Comparison of ENCODE assay signal across 8 cellular contexts in genomic region chr11:124739479-124740276, GRCh38. TPM values are rescaled to one million over a fixed set of nuclear protein-coding genes. Genes with fewer than 3 reads are reported as not detected.
DNase-seq lines count a peak whose midpoint lies in the region; ATAC-seq and TF ChIP-seq lines count a peak whose summit lies in the region.

Gene NRGN (plus strand): TSS chr11:124739942. CDS start chr11:124740085, 143 bp downstream.

- no peaks in the 10 kb centered on the region for H3K36me3 ChIP-seq in PC-9 (ENCODE audit: low read depth)

- no peak within 1 kb of the TSS for H3K27ac ChIP-seq in PC-9

- H3K9me3 Mint-ChIP-seq in IgD-negative memory B cell (no peaks in the 10 kb centered on the region), naive B cell (no peaks in the 10 kb centered on the region)
- H3K9me3 Mint-ChIP-seq in activated T-cell treated with anti-CD3 and anti-CD28 coated beads, Interleukin-2, amount 50 U/mL, for 72 hours = no peaks in the 10 kb centered on the region

- no peak for TF ChIP-seq CTCF in PC-9 (conservative IDR thresholded peaks at IDR 0.05)

- H3K36me3 Mint-ChIP-seq in IgD-negative memory B cell = no peaks in the 10 kb centered on the region
- no peaks in the 10 kb centered on the region for H3K36me3 Mint-ChIP-seq in activated T-cell treated with anti-CD3 and anti-CD28 coated beads, Interleukin-2, amount 50 U/mL, for 72 hours (ENCODE audit: insufficient read depth in 2 of 2)
- no peaks in the 10 kb centered on the region for H3K36me3 Mint-ChIP-seq in naive B cell

- H3K4me3 ChIP-seq in PC-9 = peak within 1 kb of the TSS; percentile 73

- H3K4me1 Mint-ChIP-seq in IgD-negative memory B cell (peaks cover 8 to 18% (median 12%) of the 10 kb centered on the region in 3 donors), naive B cell (peaks cover 22 to 32% (median 28%) of the 10 kb centered on the region in 3 donors)
- H3K4me1 Mint-ChIP-seq in activated T-cell treated with anti-CD3 and anti-CD28 coated beads, Interleukin-2, amount 50 U/mL, for 72 hours (ENCODE audit: low read depth) = peaks cover 26% of the 10 kb centered on the region

- peak; percentile 91 for DNase-seq in DMS153 treated with DMSO at 0.1 percent for 48 hours (lab: John Stamatoyannopoulos, UW; ENCODE audit: unreplicated experiment)
- peak; percentile 76 to 89 for DNase-seq in PC-9
- DNase-seq in activated T-cell treated with anti-CD3 and anti-CD28 coated beads, Interleukin-2, amount 50 U/mL, for 72 hours = peak; percentile 87 to 92
- DNase-seq in fibroblast of gingiva (ENCODE audit: low read depth) = peak; percentile 77
- peak; percentile 80 for DNase-seq in naive B cell
- peak; percentile 62 to 83 for DNase-seq in stimulated activated CD8-positive, alpha-beta memory T cell treated with anti-CD3 and anti-CD28 coated beads, Interleukin-7, amount 100 ng/mL, for 48 hours (ENCODE audit: extremely low read depth in 1 of 2, low read depth in 1 of 2)

- BruUV-seq in PC-9 (replicated peaks; lab: Mats Ljungman, UMichigan) = no TSS peak

- H3K4me2 ChIP-seq in PC-9 = peak within 1 kb of the TSS; percentile 99

- CTCF ChIA-PET in PC-9 (lab: Charles Lee) = no interaction called here

- no peaks in the 10 kb centered on the region for H3K79me2 ChIP-seq in PC-9 (ENCODE audit: low read depth)

- H3K4me3 Mint-ChIP-seq in IgD-negative memory B cell (peak within 1 kb of the TSS; percentile 79 to 93 (median 92)), naive B cell (peak within 1 kb of the TSS; percentile 84 to 95 (median 91))
- peak within 1 kb of the TSS; percentile 87 to 88 for H3K4me3 Mint-ChIP-seq in activated T-cell treated with anti-CD3 and anti-CD28 coated beads, Interleukin-2, amount 50 U/mL, for 72 hours

- no peaks in the 10 kb centered on the region for H3K9me2 ChIP-seq in PC-9 (ENCODE audit: insufficient read depth)

- H3K27ac Mint-ChIP-seq in IgD-negative memory B cell (peak within 1 kb of the TSS; percentile 39 to 87 (median 48)), naive B cell (peak within 1 kb of the TSS in 4 of 6 donors; percentile 79 to 86 (median 82))
- H3K27ac Mint-ChIP-seq in activated T-cell treated with anti-CD3 and anti-CD28 coated beads, Interleukin-2, amount 50 U/mL, for 72 hours = peak within 1 kb of the TSS; percentile 39

- peaks cover 3% of the 10 kb centered on the region; the same call in 1 of the 2 replicates for H3K4me1 ChIP-seq in PC-9 (replicated peaks; ENCODE audit: insufficient read depth)

- H4K20me1 ChIP-seq in PC-9 (ENCODE audit: insufficient read depth) = no peaks in the 10 kb centered on the region

- H3K27me3 ChIP-seq in PC-9 (ENCODE audit: insufficient read depth, low read depth) = no peaks in the 10 kb centered on the region; the same call in 1 of the 2 replicates

- POLR2A ChIA-PET in PC-9 (lab: Charles Lee; ENCODE audit: unreplicated experiment) = interaction anchor here (1.0 kb wide), 1 partner anchor 13 kb away, joined by 4 read pairs; no protein-coding TSS in a partner anchor

- H3K27me3 Mint-ChIP-seq in IgD-negative memory B cell (peaks cover 8% of the 10 kb centered on the region), naive B cell (peaks cover 0 to 16% (median 7%) of the 10 kb centered on the region in 3 donors)
- H3K27me3 Mint-ChIP-seq in activated T-cell treated with anti-CD3 and anti-CD28 coated beads, Interleukin-2, amount 50 U/mL, for 72 hours (ENCODE audit: low read depth) = peaks cover 26% of the 10 kb centered on the region

- no peaks in the 10 kb centered on the region for H3K9me3 ChIP-seq in PC-9 (ENCODE audit: insufficient read depth, low read depth)

- ATAC-seq in GM21717 (IDR thresholded peaks at IDR 0.05; ENCODE audit: unreplicated experiment) = peak; percentile 99
- peak; percentile 94 for ATAC-seq in activated T-cell treated with anti-CD3 and anti-CD28 coated beads, Interleukin-2, amount 50 U/mL, for 72 hours (replicated peaks in 1 of 2)
- ATAC-seq in naive B cell (ENCODE audit: low read depth in 2 of 2) = peak; percentile 87 to 91

- H2AFZ ChIP-seq in PC-9 = peak within 1 kb of the TSS; percentile 85

- H3F3A ChIP-seq in PC-9 (ENCODE audit: insufficient read depth, low read depth) = peaks cover 13% of the 10 kb centered on the region; the same call in 1 of the 2 replicates

- intact Hi-C loops in PC-9 (cut with micrococcal nuclease; ENCODE audit: unreplicated experiment) = loop anchor here (10.0 kb wide), 1 partner anchor 55 kb away; no protein-coding TSS in a partner anchor

RNA-seq across cellular contexts. Expression of gene NRGN, which starts in this region (rescaled TPM):
- 4.6 TPM for polyA plus RNA-seq in IgD-negative memory B cell
- total RNA-seq in PC-9 (2021) = 6.8 and 10.2 TPM in 2 replicates
- total RNA-seq in activated T-cell treated with anti-CD3 and anti-CD28 coated beads, Interleukin-2, amount 50 U/mL, for 72 hours = 1 to 10 TPM; 4.2 to 4.4 TPM
- polyA plus RNA-seq in naive B cell (ENCODE audit: low read depth in 6 of 6) = 1 to 10 TPM; 1.3 to 8.3 (median 6.0) TPM
